ENCODE assay signal across 11 cellular contexts in genomic region chr2:2879776-2880175, GRCh38.
A peak's percentile ranks its signal among the peaks of the same experiment; 100 is the strongest.
DNase-seq lines count a peak whose midpoint lies in the region; ATAC-seq, FAIRE-seq and TF ChIP-seq lines count a peak whose summit lies in the region.
"Had no signal": no experiment of that assay in that cellular context is flagged by ENCODE, and none has a peak within 500 bp of the region (broad histone marks: within the 10 kb centered on the region; RNA-seq: fewer than 3 reads in every experiment).

No MANE protein-coding gene starts in this region.

- TF ChIP-seq CTCF in D721Med (IDR thresholded peaks at IDR 0.05; ENCODE audit: insufficient read depth, missing control alignments), result no peak

- H3K4me3 Mint-ChIP-seq in naive B cell, result peak overlapping the region in 4 of 8 donors; percentile 3 to 77 (median 14)
- no peak overlapping the region for H3K4me3 Mint-ChIP-seq in activated T-cell treated with anti-CD3 and anti-CD28 coated beads, Interleukin-2, amount 50 U/mL, for 72 hours

- H3K9me3 Mint-ChIP-seq in naive B cell, result peaks cover 0 to 17% (median 6%) of the 10 kb centered on the region in 7 donors
- peaks cover 5 to 8% of the 10 kb centered on the region in 2 donors for H3K9me3 Mint-ChIP-seq in activated T-cell treated with anti-CD3 and anti-CD28 coated beads, Interleukin-2, amount 50 U/mL, for 72 hours

- ATAC-seq in GM18873 (IDR thresholded peaks at IDR 0.05; ENCODE audit: low FRiP score, unreplicated experiment) (peak; percentile 96), GM21717 (IDR thresholded peaks at IDR 0.05; ENCODE audit: unreplicated experiment) (peak; percentile 99), HG03139 (IDR thresholded peaks at IDR 0.05; ENCODE audit: unreplicated experiment) (peak; percentile 99), naive B cell (ENCODE audit: low read depth in 2 of 2) (peak; percentile 93 to 99)
- no peak for ATAC-seq in activated T-cell treated with anti-CD3 and anti-CD28 coated beads, Interleukin-2, amount 50 U/mL, for 72 hours (replicated peaks in 1 of 2)

- FAIRE-seq in D721Med (lab: Jason Lieb, UNC), result no peak
- FAIRE-seq: frontal cortex had no signal

- peak overlapping the region in 2 of 6 donors; percentile 9 to 70 for H3K27ac Mint-ChIP-seq in naive B cell
- no peak overlapping the region for H3K27ac Mint-ChIP-seq in activated T-cell treated with anti-CD3 and anti-CD28 coated beads, Interleukin-2, amount 50 U/mL, for 72 hours
- H3K27ac Mint-ChIP-seq: activated T-helper 2 cell treated with anti-CD3 and anti-CD28 coated beads, Interferon-gamma antibody, Interleukin-2, Interleukin-4, amounts not matched to agents 10 μg/mL and 5 μg/mL and 100 μg/mL, durations not matched to agents 14 hours and 24 hours and 36 hours had no signal

- in situ Hi-C loops in ACHN (cut with HindIII; ENCODE audit: low pct_ligation_motif_present, low pct_unique_long_range_greater_than_20kb, low sequenced_read_pairs), result no loop called here

- peak; percentile 12 for DNase-seq in naive B cell
- DNase-seq in AG08396 (ENCODE audit: low spot score), result no peak
- DNase-seq in D721Med (ENCODE audit: insufficient read length, low spot score), result no peak
- DNase-seq in ACHN, result no peak
- DNase-seq in activated T-cell treated with anti-CD3 and anti-CD28 coated beads, Interleukin-2, amount 50 U/mL, for 72 hours, result no peak
- DNase-seq: T1000 had no signal

- H3K36me3 Mint-ChIP-seq in naive B cell, result peaks cover 0 to 11% of the 10 kb centered on the region in 2 donors
- peaks cover 5 to 10% of the 10 kb centered on the region in 2 donors for H3K36me3 Mint-ChIP-seq in activated T-cell treated with anti-CD3 and anti-CD28 coated beads, Interleukin-2, amount 50 U/mL, for 72 hours (ENCODE audit: insufficient read depth in 2 of 2)

- H3K27me3 Mint-ChIP-seq in naive B cell, result no peaks in the 10 kb centered on the region
- H3K27me3 Mint-ChIP-seq in activated T-cell treated with anti-CD3 and anti-CD28 coated beads, Interleukin-2, amount 50 U/mL, for 72 hours (ENCODE audit: low read depth), result peaks cover 6% of the 10 kb centered on the region

- peaks cover 18 to 31% (median 31%) of the 10 kb centered on the region in 3 donors for H3K4me1 Mint-ChIP-seq in naive B cell
- H3K4me1 Mint-ChIP-seq in activated T-cell treated with anti-CD3 and anti-CD28 coated beads, Interleukin-2, amount 50 U/mL, for 72 hours (ENCODE audit: low read depth), result no peaks in the 10 kb centered on the region

Comparison
In these comparisons a context has a peak if more than half of its experiments do, and no peak if none do; other contexts are left out.
1. ATAC-seq: peak in GM18873 (single experiment), GM21717 (single experiment), HG03139 (single experiment) and naive B cell (2 of 2); none in activated T-cell treated with anti-CD3 and anti-CD28 coated beads, Interleukin-2, amount 50 U/mL, for 72 hours (0 of 2).